In the genomic region with DNA sequence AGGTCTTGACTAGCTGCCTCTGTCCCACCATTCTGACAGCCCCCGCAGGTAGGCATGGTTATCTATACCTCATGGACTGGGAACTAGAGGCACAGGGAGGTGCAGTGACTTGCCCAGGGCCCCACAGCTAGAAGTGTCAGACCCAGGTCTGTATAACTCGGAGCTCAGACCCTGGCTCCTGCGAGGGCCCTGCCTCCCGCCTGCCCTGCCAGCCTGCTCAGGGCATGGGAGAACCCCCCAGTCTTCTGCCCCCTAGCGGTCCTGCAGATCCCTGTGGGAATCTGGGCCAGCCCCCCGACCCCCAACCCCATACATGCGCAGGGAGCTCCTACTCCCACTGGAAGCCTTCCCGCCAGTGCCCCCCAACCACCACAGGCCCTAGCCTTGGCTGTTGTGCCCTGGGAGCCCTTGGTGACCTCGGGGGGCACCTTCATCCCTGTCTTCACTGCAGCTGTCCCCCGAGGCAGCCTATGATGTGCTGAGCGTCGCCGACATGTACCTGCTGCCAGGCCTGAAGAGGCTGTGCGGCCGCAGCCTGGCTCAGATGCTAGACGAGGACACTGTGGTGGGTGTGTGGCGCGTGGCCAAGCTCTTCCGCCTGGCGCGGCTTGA, we compare ENCODE assay signal across 11 cellular contexts. TPM values are rescaled to one million over a fixed set of nuclear protein-coding genes. Genes with fewer than 3 reads are reported as not detected.
DNase-seq lines count a peak whose midpoint lies in the region; ATAC-seq and TF ChIP-seq lines count a peak whose summit lies in the region.
"Had no signal": no experiment of that assay in that cellular context is flagged by ENCODE, and none has a peak within 500 bp of the region (broad histone marks: within the 10 kb centered on the region; RNA-seq: fewer than 3 reads in every experiment).

No MANE protein-coding gene starts in this region.

- H3K27ac Mint-ChIP-seq in natural killer cell treated with Interleukin-12 subunit alpha and Interleukin-12 subunit beta and Interleukin-15 and Interleukin-18, amount 100 ng/mL, for 72 hours = no peak overlapping the region

- H3K27me3 Mint-ChIP-seq in natural killer cell treated with Interleukin-12 subunit alpha and Interleukin-12 subunit beta and Interleukin-15 and Interleukin-18, amount 100 ng/mL, for 72 hours = no peaks in the 10 kb centered on the region

- H3K27me3 ChIP-seq in foreskin keratinocyte = no peaks in the 10 kb centered on the region

- H3K4me3 Mint-ChIP-seq in natural killer cell treated with Interleukin-12 subunit alpha and Interleukin-12 subunit beta and Interleukin-15 and Interleukin-18, amount 100 ng/mL, for 72 hours = no peak overlapping the region
- H3K4me3 Mint-ChIP-seq: activated T-cell treated with anti-CD3 and anti-CD28 coated beads, Interleukin-2, amount 50 U/mL, for 4 hours had no signal

- peaks cover 13% of the 10 kb centered on the region for H3K4me1 ChIP-seq in foreskin keratinocyte

- H3K4me1 Mint-ChIP-seq in natural killer cell treated with Interleukin-12 subunit alpha and Interleukin-12 subunit beta and Interleukin-15 and Interleukin-18, amount 100 ng/mL, for 72 hours (ENCODE audit: low read depth in 2 of 2) = peaks cover 6 to 12% of the 10 kb centered on the region in 2 donors

- H3K27ac ChIP-seq in foreskin keratinocyte = no peak overlapping the region
- H3K27ac ChIP-seq: epithelial cell of prostate had no signal

- TF ChIP-seq CTCF in choroid plexus epithelial cell (conservative IDR thresholded peaks at IDR 0.05; ENCODE audit: low read depth, low read length) (peak; percentile 21), foreskin keratinocyte (conservative IDR thresholded peaks at IDR 0.05) (no peak)

- DNase-seq in cardiac septum (ENCODE audit: low spot score) (peak; percentile 73), left ventricle myocardium superior (no peak), choroid plexus epithelial cell (ENCODE audit: low read depth) (no peak), NAMALWA (ENCODE audit: low spot score) (no peak), HCEC 1CT (no peak), foreskin keratinocyte (no peak)
- peak; percentile 54 for DNase-seq in natural killer cell treated with Interleukin-12 subunit alpha and Interleukin-12 subunit beta and Interleukin-15 and Interleukin-18, amount 100 ng/mL, for 72 hours (ENCODE audit: low spot score)
- DNase-seq: activated T-cell treated with anti-CD3 and anti-CD28 coated beads, Interleukin-2, amount 50 U/mL, for 4 hours; NCI-H345 had no signal

- ATAC-seq in left ventricle myocardium superior (no peak), HG02970 (IDR thresholded peaks at IDR 0.05; ENCODE audit: low FRiP score, unreplicated experiment) (no peak), foreskin keratinocyte (no peak)
- ATAC-seq in natural killer cell treated with Interleukin-12 subunit alpha and Interleukin-12 subunit beta and Interleukin-15 and Interleukin-18, amount 100 ng/mL, for 72 hours = peak in 1 of 2 donors; percentile 26
- ATAC-seq: activated T-cell treated with anti-CD3 and anti-CD28 coated beads, Interleukin-2, amount 50 U/mL, for 4 hours had no signal

- no peak overlapping the region for H3K4me3 ChIP-seq in choroid plexus epithelial cell (ENCODE audit: low read depth, low read length)

- no peaks in the 10 kb centered on the region for H3K9me3 Mint-ChIP-seq in natural killer cell treated with Interleukin-12 subunit alpha and Interleukin-12 subunit beta and Interleukin-15 and Interleukin-18, amount 100 ng/mL, for 72 hours
- H3K9me3 Mint-ChIP-seq: activated T-cell treated with anti-CD3 and anti-CD28 coated beads, Interleukin-2, amount 50 U/mL, for 4 hours had no signal

- intact Hi-C loops in cardiac septum (cut with DNase I) (loop anchor here (10.0 kb wide), 1 partner anchor 1205 kb away; a partner anchor contains a TSS), left ventricle myocardium superior (cut with micrococcal nuclease) (no loop called here)

- H3K36me3 Mint-ChIP-seq in natural killer cell treated with Interleukin-12 subunit alpha and Interleukin-12 subunit beta and Interleukin-15 and Interleukin-18, amount 100 ng/mL, for 72 hours = no peaks in the 10 kb centered on the region

RNA-seq across cellular contexts. Expression of a gene that starts 6.9 kb away (rescaled TPM):
- total RNA-seq in cardiac septum (25.5 TPM), left ventricle myocardium superior (34.2 TPM), foreskin keratinocyte (6.6 and 6.9 TPM in 2 replicates)
- total RNA-seq in natural killer cell treated with Interleukin-12 subunit alpha and Interleukin-12 subunit beta and Interleukin-15 and Interleukin-18, amount 100 ng/mL, for 72 hours = 10 to 100 TPM; 16.9 to 18.3 TPM
- 12.8 and 14.2 TPM in 2 replicates for polyA plus RNA-seq in foreskin keratinocyte

RNA-seq across cellular contexts. Expression of a gene that starts 50.7 kb away (rescaled TPM):
- 2.2 TPM for total RNA-seq in cardiac septum
- 1.5 TPM for total RNA-seq in left ventricle myocardium superior
- total RNA-seq in natural killer cell treated with Interleukin-12 subunit alpha and Interleukin-12 subunit beta and Interleukin-15 and Interleukin-18, amount 100 ng/mL, for 72 hours = 1 to 10 TPM; 3.1 to 3.4 TPM
- 2.5 and 3.4 TPM in 2 replicates for total RNA-seq in foreskin keratinocyte
- 2.5 and 3.5 TPM in 2 replicates for polyA plus RNA-seq in foreskin keratinocyte

Comparison
In these comparisons a context has a peak if more than half of its experiments do, and no peak if none do; other contexts are left out.
1. DNase-seq: peak in cardiac septum (single experiment) and natural killer cell treated with Interleukin-12 subunit alpha and Interleukin-12 subunit beta and Interleukin-15 and Interleukin-18, amount 100 ng/mL, for 72 hours (single experiment); none in left ventricle myocardium superior (single experiment), choroid plexus epithelial cell (single experiment), NAMALWA (single experiment), HCEC 1CT (single experiment) and foreskin keratinocyte (0 of 2).